Comparison of ENCODE assay signal across 10 cellular contexts in the genomic region with DNA sequence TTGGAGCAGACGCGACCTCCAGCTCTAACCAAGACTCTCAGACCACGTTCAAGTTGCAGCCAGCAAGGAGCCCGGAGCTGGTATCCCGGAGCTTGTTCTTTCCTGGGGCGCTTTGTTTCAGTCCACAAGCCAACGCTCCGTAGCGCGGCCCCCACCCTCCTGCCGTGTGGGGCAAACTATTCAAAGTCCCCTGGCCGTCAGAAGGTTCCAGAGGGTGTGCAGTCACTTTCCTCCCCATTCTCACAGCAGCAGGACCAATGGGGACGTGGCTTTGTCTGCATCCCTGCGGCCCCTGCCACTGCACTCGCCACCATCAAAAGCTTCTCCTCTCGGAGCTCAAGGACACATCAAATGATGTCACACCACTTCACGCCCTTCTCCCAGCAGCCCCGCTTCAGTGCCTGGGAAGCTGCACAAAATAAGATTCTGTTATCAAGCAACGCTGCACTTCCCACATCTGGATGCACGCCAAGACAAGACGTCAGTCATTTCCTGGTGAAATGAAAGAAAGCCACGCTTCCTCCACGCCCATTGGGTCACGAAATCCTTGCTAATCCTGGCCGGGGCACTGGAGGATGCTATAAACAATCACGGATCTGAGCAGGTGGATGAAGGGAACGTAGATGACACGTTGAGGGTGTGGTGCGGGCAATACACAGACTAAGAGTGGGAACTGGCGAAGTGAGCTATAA.
DNase-seq lines count a peak whose midpoint lies in the region; TF ChIP-seq lines count a peak whose summit lies in the region.
"Had no signal": no experiment of that assay in that cellular context is flagged by ENCODE, and none has a peak within 500 bp of the region (broad histone marks: within the 10 kb centered on the region; RNA-seq: fewer than 3 reads in every experiment).

No MANE protein-coding gene starts in this region.

- DNase-seq in DMS79 treated with DMSO at 0.1 percent for 48 hours (lab: John Stamatoyannopoulos, UW) (peak; percentile 99), NCI-H1105 treated with DMSO at 0.1 percent for 48 hours (lab: John Stamatoyannopoulos, UW) (peak; percentile 64), SHP77 treated with DMSO at 0.1 percent for 48 hours (lab: John Stamatoyannopoulos, UW) (peak; percentile 28), neural progenitor cell (ENCODE audit: low spot score) (no peak), islet precursor cell (no peak)
- DNase-seq in stimulated activated CD4-positive, alpha-beta T cell treated with anti-CD3 and anti-CD28 coated beads, Interleukin-2, amount 100 ng/mL, for 24 hours = no peak
- no peak for DNase-seq in activated CD4-positive, CD25-positive, alpha-beta regulatory T cell (lab: John Stamatoyannopoulos, UW)
- DNase-seq: activated T-cell treated with anti-CD3 and anti-CD28 coated beads, Interleukin-2, amount 50 U/mL, for 4 hours; body of pancreas; MM.1S had no signal

- H3K4me1 Mint-ChIP-seq in neural progenitor cell = peaks cover 10% of the 10 kb centered on the region

- H3K4me3 ChIP-seq in neural progenitor cell = no peak overlapping the region
- H3K4me3 ChIP-seq: body of pancreas had no signal

- no peaks in the 10 kb centered on the region for H3K4me1 ChIP-seq in neural progenitor cell
- H3K4me1 ChIP-seq: body of pancreas had no signal

- no peak overlapping the region for H3K4me3 Mint-ChIP-seq in neural progenitor cell
- H3K4me3 Mint-ChIP-seq: activated T-cell treated with anti-CD3 and anti-CD28 coated beads, Interleukin-2, amount 50 U/mL, for 4 hours had no signal

- no peak for TF ChIP-seq CTCF in neural progenitor cell (IDR thresholded peaks at IDR 0.05)

- peaks cover 5% of the 10 kb centered on the region for H3K9me3 Mint-ChIP-seq in neural progenitor cell

- H3K36me3 Mint-ChIP-seq in neural progenitor cell = no peaks in the 10 kb centered on the region

- no peaks in the 10 kb centered on the region for H3K36me3 ChIP-seq in neural progenitor cell

- H2AFZ ChIP-seq in neural progenitor cell (replicated peaks) = no peak overlapping the region

- peaks cover 4% of the 10 kb centered on the region for H3K27me3 Mint-ChIP-seq in neural progenitor cell (ENCODE audit: insufficient read depth, low read depth)

- no peaks in the 10 kb centered on the region for H4K20me1 ChIP-seq in neural progenitor cell (ENCODE audit: low read depth)

- H3K4me2 ChIP-seq in neural progenitor cell = no peak overlapping the region

- peak overlapping the region; percentile 51 for H3K27ac Mint-ChIP-seq in neural progenitor cell

- no peaks in the 10 kb centered on the region for H3F3A ChIP-seq in neural progenitor cell (ENCODE audit: low read depth)

- H3K27ac ChIP-seq in neural progenitor cell = no peak overlapping the region
- H3K27ac ChIP-seq: body of pancreas had no signal

- no peaks in the 10 kb centered on the region for H3K79me2 ChIP-seq in neural progenitor cell (ENCODE audit: low read depth)

- no peaks in the 10 kb centered on the region for H3K27me3 ChIP-seq in neural progenitor cell
- H3K27me3 ChIP-seq: body of pancreas had no signal

- H3K9ac ChIP-seq in neural progenitor cell = no peak overlapping the region

- no peaks in the 10 kb centered on the region for H3K9me3 ChIP-seq in neural progenitor cell (ENCODE audit: low read depth)
- H3K9me3 ChIP-seq: body of pancreas had no signal

Comparison
In these comparisons a context has a peak if more than half of its experiments do, and no peak if none do; other contexts are left out.
1. DNase-seq: peak in DMS79 treated with DMSO at 0.1 percent for 48 hours (single experiment), NCI-H1105 treated with DMSO at 0.1 percent for 48 hours (single experiment) and SHP77 treated with DMSO at 0.1 percent for 48 hours (single experiment); none in neural progenitor cell (single experiment), stimulated activated CD4-positive, alpha-beta T cell treated with anti-CD3 and anti-CD28 coated beads, Interleukin-2, amount 100 ng/mL, for 24 hours (0 of 2), activated CD4-positive, CD25-positive, alpha-beta regulatory T cell (0 of 4) and islet precursor cell (single experiment).